24 cellular contexts compared by ENCODE assay signal in genomic region chr22:32258791-32259190, GRCh38. TPM values are rescaled to one million over a fixed set of nuclear protein-coding genes. Genes with fewer than 3 reads are reported as not detected.
DNase-seq lines count a peak whose midpoint lies in the region; ATAC-seq, FAIRE-seq and TF ChIP-seq lines count a peak whose summit lies in the region.
"Had no signal": no experiment of that assay in that cellular context is flagged by ENCODE, and none has a peak within 500 bp of the region (broad histone marks: within the 10 kb centered on the region; RNA-seq: fewer than 3 reads in every experiment).

No MANE protein-coding gene starts in this region.

- H3K9ac ChIP-seq in HepG2 (ENCODE audit: insufficient read depth, low read depth, low read length) (no peak overlapping the region), K562 (ENCODE audit: insufficient read depth in 1 of 2, low read depth in 2 of 2, low read length in 2 of 2) (no peak overlapping the region)
- H3K9ac ChIP-seq: BLaER1 had no signal

- TF ChIP-seq CTCF in HepG2 (CRISPR knock-in tag; IDR thresholded peaks at IDR 0.05) (no peak), right lobe of liver (IDR thresholded peaks at IDR 0.05) (no peak), K562 (IDR thresholded peaks at IDR 0.05 in 2 of 3, conservative IDR thresholded peaks at IDR 0.05 in 1 of 3; ENCODE audit: insufficient read depth in 2 of 3, low read depth in 1 of 3, low read length in 3 of 3) (no peak)

- intact Hi-C loops in HepG2 (cut with micrococcal nuclease; ENCODE audit: unreplicated experiment) (no loop called here), right lobe of liver (cut with DNase I) (no loop called here), K562 (cut with micrococcal nuclease) (no loop called here)

- TF ChIP-seq POLR2A in HepG2 (IDR thresholded peaks at IDR 0.05; ENCODE audit: insufficient read depth in 1 of 2, low read depth in 2 of 2, low read length in 2 of 2) (no peak), right lobe of liver (IDR thresholded peaks at IDR 0.05) (no peak), K562 (conservative IDR thresholded peaks at IDR 0.05) (no peak)

- TF ChIP-seq EP300 in HepG2 (IDR thresholded peaks at IDR 0.05; ENCODE audit: low read depth in 2 of 2, low read length in 2 of 2) (no peak), HepG2 (CRISPR knock-in tag; IDR thresholded peaks at IDR 0.05; ENCODE audit: borderline replicate concordance) (no peak), K562 (IDR thresholded peaks at IDR 0.05; ENCODE audit: low read length) (no peak)

- POLR2A ChIA-PET in HepG2 (lab: Yijun Ruan, JAX): no interaction called here
- POLR2A ChIA-PET in K562 (lab: Yijun Ruan, JAX): interaction anchor here (0.6 kb wide), 1 partner anchor 131 kb away, joined by 3 read pairs; no protein-coding TSS in a partner anchor

- H3K9me3 ChIP-seq in HepG2 (ENCODE audit: low read length): no peaks in the 10 kb centered on the region
- H3K9me3 ChIP-seq in right lobe of liver: no peaks in the 10 kb centered on the region
- no peaks in the 10 kb centered on the region for H3K9me3 ChIP-seq in K562 (replicated peaks; ENCODE audit: control insufficient read depth, insufficient read depth, low read depth, low read length)
- H3K9me3 ChIP-seq: A549, BLaER1 had no signal

- H3K27ac ChIP-seq in HepG2 (ENCODE audit: extremely low read length, insufficient read depth, low read length) (no peak overlapping the region), right lobe of liver (no peak overlapping the region), K562 (ENCODE audit: extremely low read depth, low read depth, low read length) (no peak overlapping the region)
- H3K27ac ChIP-seq: 22Rv1, A549, BLaER1 had no signal

- H3K27me3 ChIP-seq in HepG2 (ENCODE audit: control insufficient read depth in 1 of 2, insufficient read depth in 2 of 2, low read length in 2 of 2): no peaks in the 10 kb centered on the region
- H3K27me3 ChIP-seq in right lobe of liver: no peaks in the 10 kb centered on the region
- peaks cover 0 to 5% of the 10 kb centered on the region in 2 experiments; a peak in 1 of 5 replicates for H3K27me3 ChIP-seq in K562 (ENCODE audit: control insufficient read depth in 2 of 2, insufficient read depth in 2 of 2, low read length in 2 of 2)
- H3K27me3 ChIP-seq: BE2C, BLaER1 had no signal

- H3K79me2 ChIP-seq in HepG2 (ENCODE audit: insufficient read depth, low read length) (no peaks in the 10 kb centered on the region), K562 (ENCODE audit: control insufficient read depth, insufficient read depth, low read length) (no peaks in the 10 kb centered on the region)

- H3K4me3 ChIP-seq in HepG2 (replicated peaks in 1 of 3; ENCODE audit: insufficient read depth in 1 of 3, low read depth in 2 of 3, low read length in 3 of 3) (no peak overlapping the region), right lobe of liver (no peak overlapping the region), K562 (no peak overlapping the region)
- H3K4me3 ChIP-seq: A549, BLaER1 had no signal

- ATAC-seq in HepG2: no peak
- ATAC-seq in right lobe of liver: no peak
- no peak for ATAC-seq in K562
- ATAC-seq: A549 had no signal

- TF ChIP-seq RAD21 in HepG2 (CRISPR knock-in tag; IDR thresholded peaks at IDR 0.05) (no peak), K562 (CRISPR knock-in tag; conservative IDR thresholded peaks at IDR 0.05 in 1 of 2, IDR thresholded peaks at IDR 0.05 in 1 of 2) (no peak)

- CTCF ChIA-PET in HepG2 (lab: Yijun Ruan, JAX; ENCODE audit: low intra/inter-chr PET ratio, low total read pairs): no interaction called here
- CTCF ChIA-PET in K562 (lab: Yijun Ruan, JAX; ENCODE audit: low intra/inter-chr PET ratio): no interaction called here

- no peaks in the 10 kb centered on the region for H4K20me1 ChIP-seq in HepG2 (ENCODE audit: insufficient read depth, low read length)
- no peaks in the 10 kb centered on the region for H4K20me1 ChIP-seq in K562 (replicated peaks; ENCODE audit: control insufficient read depth, insufficient read depth, low read length)
- H4K20me1 ChIP-seq: BLaER1 had no signal

- no peak overlapping the region for H3K4me2 ChIP-seq in HepG2 (ENCODE audit: low read depth, low read length)
- H3K4me2 ChIP-seq in K562 (ENCODE audit: insufficient read depth, low read length): no peak overlapping the region
- H3K4me2 ChIP-seq: A549, BLaER1 had no signal

- in situ Hi-C loops in HepG2 (cut with HindIII; ENCODE audit: extremely low pct_ligation_motif_present, low pct_unique_long_range_greater_than_20kb) (no loop called here), K562 (cut with MboI) (no loop called here)

- no peaks in the 10 kb centered on the region for H3K36me3 ChIP-seq in HepG2 (replicated peaks in 1 of 2; ENCODE audit: control insufficient read depth in 1 of 2, insufficient read depth in 2 of 2, low read length in 2 of 2)
- no peaks in the 10 kb centered on the region for H3K36me3 ChIP-seq in right lobe of liver
- no peaks in the 10 kb centered on the region for H3K36me3 ChIP-seq in K562 (ENCODE audit: control insufficient read depth, insufficient read depth, low read length)
- H3K36me3 ChIP-seq: BE2C, BLaER1 had no signal

- 5% methylated on average over 2 of the region's 2 CpGs for WGBS in HepG2 (ENCODE audit: low lambda C conversion rate)
- 52% methylated on average over 2 of the region's 2 CpGs for WGBS in right lobe of liver (ENCODE audit: insufficient coverage, low coverage, low lambda C conversion rate, missing lambda C conversion rate)
- 5% methylated on average over 2 of the region's 2 CpGs for WGBS in K562 (ENCODE audit: insufficient coverage, low coverage, missing lambda C conversion rate)

- BruUV-seq in HepG2 (replicated peaks; lab: Mats Ljungman, UMichigan) (no TSS peak), K562 (replicated peaks; lab: Mats Ljungman, UMichigan) (no TSS peak)

- H3K4me1 ChIP-seq in HepG2 (ENCODE audit: insufficient read depth, low read length): no peaks in the 10 kb centered on the region
- peaks cover 0 to 8% (median 0%) of the 10 kb centered on the region in 4 donors for H3K4me1 ChIP-seq in right lobe of liver
- H3K4me1 ChIP-seq in K562 (replicated peaks in 1 of 2; ENCODE audit: control insufficient read depth in 2 of 2, insufficient read depth in 2 of 2, low read length in 2 of 2): no peaks in the 10 kb centered on the region
- H3K4me1 ChIP-seq: A549, BE2C, BLaER1 had no signal

- FAIRE-seq in HepG2 (lab: Jason Lieb, UNC): no peak
- no peak for FAIRE-seq in K562 (lab: Jason Lieb, UNC)
- FAIRE-seq: A549, G401.6, GM12891, GM19239 had no signal

- DNase-seq in HepG2 (ENCODE audit: low spot score) (no peak), right lobe of liver (no peak), K562 (ENCODE audit: extremely low read depth in 1 of 4, low spot score in 3 of 4) (no peak), ureter (ENCODE audit: low spot score) (no peak), epidermal melanocyte (ENCODE audit: insufficient read length, low spot score) (no peak)
- DNase-seq: BE2C; C1 segment of cervical spinal cord; CD4-positive, alpha-beta memory T cell; CD4-positive, CD25-positive, alpha-beta regulatory T cell; CD8-positive, alpha-beta memory T cell; COR-L47; DMS 273 treated with DMSO at 0.1 percent for 48 hours; DMS153; DMS53; DMS79 treated with DMSO at 0.1 percent for 48 hours; GF-D8 had no signal

- H3K9me1 ChIP-seq in K562 (ENCODE audit: control insufficient read depth, insufficient read depth, low read length): no peaks in the 10 kb centered on the region

- H2AFZ ChIP-seq in HepG2 (ENCODE audit: low read length) (no peak overlapping the region), K562 (ENCODE audit: low read depth, low read length) (no peak overlapping the region)

RNA-seq across cellular contexts. Expression of gene SLC5A4, which starts 3.6 kb away (rescaled TPM):
- total RNA-seq in HepG2 (2016; rRNA removed; fragmentation: Illumina TruSeq; extraction: Trizol) (not detected in 2 replicates), right lobe of liver (under 1 TPM in 4 of 6 experiments, not detected in 2; 0.11 to 0.20 (median 0.16) TPM), K562 (2014; rRNA removed) (not detected in 2 replicates), K562 (2014; rRNA removed; fragmentation: Illumina TruSeq; extraction: Trizol) (not detected in 2 replicates), K562 (2015; rRNA removed; fragmentation: Illumina TruSeq; extraction: Trizol) (not detected in 2 replicates), K562 (2021) (not detected in 2 replicates), ureter (2.1 TPM)
- total RNA-seq in HepG2 (2016; cell fraction: cytosol; rRNA removed; fragmentation: Illumina TruSeq; extraction: Trizol; ENCODE audit: low read depth): not detected in 2 replicates
- total RNA-seq in HepG2 (2016; cell fraction: insoluble cytoplasmic fraction; rRNA removed; fragmentation: Illumina TruSeq; extraction: Trizol): not detected in 2 replicates
- not detected in 2 replicates for total RNA-seq in HepG2 (2016; cell fraction: membrane; rRNA removed; fragmentation: Illumina TruSeq; extraction: Trizol)
- not detected in 2 replicates for total RNA-seq in HepG2 (2016; cell fraction: nucleus; rRNA removed; fragmentation: Illumina TruSeq; extraction: Trizol)
- polyA plus RNA-seq in HepG2 (2011; rRNA removed) (not detected in 2 replicates), K562 (2011; rRNA removed) (not detected in 2 replicates), K562 (2014; fragmentation: Illumina TruSeq; extraction: Trizol) (not detected in 2 replicates), K562 (2014; fragmentation: Nextera tagmentation; extraction: Ambion mirVana) (not detected), K562 (2014; rRNA removed) (0.22 TPM in 1 of 2 replicates, not detected in the other)
- not detected in 2 replicates for polyA plus RNA-seq in HepG2 (2011; cell fraction: cytosol; rRNA removed)
- polyA plus RNA-seq in HepG2 (2011; cell fraction: nucleus; rRNA removed): not detected in 2 replicates
- not detected in 2 replicates for polyA plus RNA-seq in HepG2 (2012)
- not detected in 2 replicates for polyA plus RNA-seq in HepG2 (2016; cell fraction: cytosol; fragmentation: Illumina TruSeq; extraction: Trizol; ENCODE audit: low read depth)
- polyA plus RNA-seq in HepG2 (2016; cell fraction: insoluble cytoplasmic fraction; fragmentation: Illumina TruSeq; extraction: Trizol; ENCODE audit: low read depth): not detected in 2 replicates
- polyA plus RNA-seq in HepG2 (2016; cell fraction: membrane; fragmentation: Illumina TruSeq; extraction: Trizol; ENCODE audit: low read depth): not detected in 2 replicates
- not detected in 2 replicates for polyA plus RNA-seq in HepG2 (2016; cell fraction: nucleus; fragmentation: Illumina TruSeq; extraction: Trizol; ENCODE audit: insufficient read depth, low read depth)
- polyA minus RNA-seq in HepG2 (2011; rRNA and poly(A)+ RNA removed; ENCODE audit: low replicate concordance): not detected in 2 replicates
- not detected in 2 replicates for polyA minus RNA-seq in HepG2 (2011; cell fraction: cytosol; rRNA and poly(A)+ RNA removed)
- polyA minus RNA-seq in HepG2 (2011; cell fraction: nucleus; rRNA and poly(A)+ RNA removed): not detected in 2 replicates
- not detected in 2 replicates for total RNA-seq in K562 (2011; cell fraction: chromatin; rRNA removed; ENCODE audit: low replicate concordance)
- total RNA-seq in K562 (2011; cell fraction: nucleolus; rRNA removed): not detected in 2 replicates
- not detected in 2 replicates for total RNA-seq in K562 (2011; cell fraction: nucleoplasm; rRNA removed)
- not detected in 2 replicates for polyA plus RNA-seq in K562 (2011; cell fraction: cytosol; rRNA removed)
- not detected in 2 replicates for polyA plus RNA-seq in K562 (2011; cell fraction: nucleus; rRNA removed)
- not detected in 2 replicates for polyA plus RNA-seq in K562 (2012)
- polyA minus RNA-seq in K562 (2011; rRNA and poly(A)+ RNA removed): not detected in 2 replicates
- polyA minus RNA-seq in K562 (2011; cell fraction: cytosol; rRNA and poly(A)+ RNA removed): not detected in 2 replicates
- not detected in 2 replicates for polyA minus RNA-seq in K562 (2011; cell fraction: nucleus; rRNA and poly(A)+ RNA removed)
- total RNA-seq: A172; CD4-positive, alpha-beta memory T cell; CD4-positive, CD25-positive, alpha-beta regulatory T cell; CD8-positive, alpha-beta memory T cell had no signal
- polyA plus RNA-seq: A549; CD14-positive monocyte; CD4-positive, alpha-beta memory T cell; CD4-positive, CD25-positive, alpha-beta regulatory T cell; CD8-positive, alpha-beta memory T cell had no signal

RNA-seq across cellular contexts. Expression of gene RFPL2, which starts 53.9 kb away (rescaled TPM):
- total RNA-seq in HepG2 (2016; rRNA removed; fragmentation: Illumina TruSeq; extraction: Trizol) (not detected in 2 replicates), right lobe of liver (under 1 TPM in 1 of 6 experiments, not detected in 5; 0.15 TPM), K562 (2014; rRNA removed) (not detected in 2 replicates), K562 (2014; rRNA removed; fragmentation: Illumina TruSeq; extraction: Trizol) (not detected in 2 replicates), K562 (2015; rRNA removed; fragmentation: Illumina TruSeq; extraction: Trizol) (not detected in 2 replicates), K562 (2021) (not detected in 2 replicates), ureter (not detected)
- total RNA-seq in HepG2 (2016; cell fraction: cytosol; rRNA removed; fragmentation: Illumina TruSeq; extraction: Trizol; ENCODE audit: low read depth): not detected in 2 replicates
- total RNA-seq in HepG2 (2016; cell fraction: insoluble cytoplasmic fraction; rRNA removed; fragmentation: Illumina TruSeq; extraction: Trizol): not detected in 2 replicates
- total RNA-seq in HepG2 (2016; cell fraction: membrane; rRNA removed; fragmentation: Illumina TruSeq; extraction: Trizol): not detected in 2 replicates
- not detected in 2 replicates for total RNA-seq in HepG2 (2016; cell fraction: nucleus; rRNA removed; fragmentation: Illumina TruSeq; extraction: Trizol)
- polyA plus RNA-seq in HepG2 (2011; rRNA removed) (not detected in 2 replicates), K562 (2011; rRNA removed) (not detected in 2 replicates), K562 (2014; fragmentation: Illumina TruSeq; extraction: Trizol) (not detected in 2 replicates), K562 (2014; fragmentation: Nextera tagmentation; extraction: Ambion mirVana) (not detected), K562 (2014; rRNA removed) (not detected in 2 replicates)
- not detected in 2 replicates for polyA plus RNA-seq in HepG2 (2011; cell fraction: cytosol; rRNA removed)
- not detected in 2 replicates for polyA plus RNA-seq in HepG2 (2011; cell fraction: nucleus; rRNA removed)
- not detected in 2 replicates for polyA plus RNA-seq in HepG2 (2012)
- not detected in 2 replicates for polyA plus RNA-seq in HepG2 (2016; cell fraction: cytosol; fragmentation: Illumina TruSeq; extraction: Trizol; ENCODE audit: low read depth)
- not detected in 2 replicates for polyA plus RNA-seq in HepG2 (2016; cell fraction: insoluble cytoplasmic fraction; fragmentation: Illumina TruSeq; extraction: Trizol; ENCODE audit: low read depth)
- not detected in 2 replicates for polyA plus RNA-seq in HepG2 (2016; cell fraction: membrane; fragmentation: Illumina TruSeq; extraction: Trizol; ENCODE audit: low read depth)
- not detected in 2 replicates for polyA plus RNA-seq in HepG2 (2016; cell fraction: nucleus; fragmentation: Illumina TruSeq; extraction: Trizol; ENCODE audit: insufficient read depth, low read depth)
- polyA minus RNA-seq in HepG2 (2011; rRNA and poly(A)+ RNA removed; ENCODE audit: low replicate concordance): not detected in 2 replicates
- not detected in 2 replicates for polyA minus RNA-seq in HepG2 (2011; cell fraction: cytosol; rRNA and poly(A)+ RNA removed)
- polyA minus RNA-seq in HepG2 (2011; cell fraction: nucleus; rRNA and poly(A)+ RNA removed): not detected in 2 replicates
- not detected in 2 replicates for total RNA-seq in K562 (2011; cell fraction: chromatin; rRNA removed; ENCODE audit: low replicate concordance)
- total RNA-seq in K562 (2011; cell fraction: nucleolus; rRNA removed): not detected in 2 replicates
- not detected in 2 replicates for total RNA-seq in K562 (2011; cell fraction: nucleoplasm; rRNA removed)
- not detected in 2 replicates for polyA plus RNA-seq in K562 (2011; cell fraction: cytosol; rRNA removed)
- not detected in 2 replicates for polyA plus RNA-seq in K562 (2011; cell fraction: nucleus; rRNA removed)
- not detected in 2 replicates for polyA plus RNA-seq in K562 (2012)
- polyA minus RNA-seq in K562 (2011; rRNA and poly(A)+ RNA removed): not detected in 2 replicates
- not detected in 2 replicates for polyA minus RNA-seq in K562 (2011; cell fraction: cytosol; rRNA and poly(A)+ RNA removed)
- not detected in 2 replicates for polyA minus RNA-seq in K562 (2011; cell fraction: nucleus; rRNA and poly(A)+ RNA removed)
- total RNA-seq: A172; CD8-positive, alpha-beta memory T cell had no signal

Comparison
In these comparisons a context has a peak if more than half of its experiments do, and no peak if none do; other contexts are left out.
1. Of the 241 proteins assayed by ChIP-seq in both HepG2 and K562: peak only in HepG2: none; only in K562: none; in both: CEBPB; in neither: 239; mixed calls (peak in some experiments, not most) for 1.